25 cellular contexts compared by ENCODE assay signal in genomic region chr1:94886361-94886760, GRCh38.
"Had no signal": no experiment of that assay in that cellular context is flagged by ENCODE, and none has a peak within 500 bp of the region (broad histone marks: within the 10 kb centered on the region; RNA-seq: fewer than 3 reads in every experiment).

No MANE protein-coding gene starts in this region.

- H3K27ac ChIP-seq: heart right ventricle, left lung, sigmoid colon, thoracic aorta, upper lobe of right lung had no signal

- H3K27me3 Mint-ChIP-seq: activated B cell treated with CpG ODN at 0.5 μM for 24 hours; activated CD4-positive, alpha-beta T cell treated with anti-CD3 and anti-CD28 coated beads for 36 hours; activated naive CD8-positive, alpha-beta T cell treated with anti-CD3 and anti-CD28 coated beads for 36 hours had no signal

- H3K9me3 ChIP-seq: heart right ventricle, left lung, sigmoid colon, thoracic aorta, upper lobe of right lung had no signal

- H3K4me2 ChIP-seq: smooth muscle cell had no signal

- H3K27ac Mint-ChIP-seq: activated B cell treated with CpG ODN at 0.5 μM for 24 hours; activated CD4-positive, alpha-beta T cell treated with anti-CD3 and anti-CD28 coated beads for 36 hours; activated naive CD8-positive, alpha-beta T cell treated with anti-CD3 and anti-CD28 coated beads for 36 hours; immature natural killer cell; natural killer cell treated with Interleukin-12 subunit alpha and Interleukin-12 subunit beta and Interleukin-15 and Interleukin-18, amount 100 ng/mL, for 72 hours; stimulated activated memory B cell treated with anti-CD40 and anti-IgM and Interleukin-4, amounts not matched to agents 10 μg/mL and 1 μg/mL and 100 μg/mL, for 72 hours had no signal

- H3K36me3 Mint-ChIP-seq: activated naive CD8-positive, alpha-beta T cell treated with anti-CD3 and anti-CD28 coated beads for 36 hours; immature natural killer cell; natural killer cell treated with Interleukin-12 subunit alpha and Interleukin-12 subunit beta and Interleukin-15 and Interleukin-18, amount 100 ng/mL, for 72 hours; stimulated activated memory B cell treated with anti-CD40 and anti-IgM and Interleukin-4, amounts not matched to agents 10 μg/mL and 1 μg/mL and 100 μg/mL, for 72 hours had no signal

- H3K4me3 Mint-ChIP-seq: activated B cell treated with CpG ODN at 0.5 μM for 24 hours; activated CD4-positive, alpha-beta T cell treated with anti-CD3 and anti-CD28 coated beads for 36 hours; activated naive CD8-positive, alpha-beta T cell treated with anti-CD3 and anti-CD28 coated beads for 36 hours; activated T-cell treated with anti-CD3 and anti-CD28 coated beads, Interleukin-2, amount 50 U/mL, for 4 hours; immature natural killer cell; natural killer cell treated with Interleukin-12 subunit alpha and Interleukin-12 subunit beta and Interleukin-15 and Interleukin-18, amount 100 ng/mL, for 72 hours; stimulated activated memory B cell treated with anti-CD40 and anti-IgM and Interleukin-4, amounts not matched to agents 10 μg/mL and 1 μg/mL and 100 μg/mL, for 72 hours had no signal

- DNase-seq: activated B cell treated with CpG ODN at 0.5 μM for 24 hours; activated CD4-positive, alpha-beta T cell treated with anti-CD3 and anti-CD28 coated beads for 36 hours; activated CD4-positive, alpha-beta T cell treated with anti-CD3 and anti-CD28 coated beads, Interleukin-2, amount 50 U/mL, for 4 hours; activated CD8-positive, alpha-beta memory T cell treated with anti-CD3 and anti-CD28 coated beads, Interleukin-2, amount 50 U/mL, for 48 hours; activated naive CD4-positive, alpha-beta T cell treated with Interleukin-2 at 50 U/mL for 16 hours; activated naive CD8-positive, alpha-beta T cell treated with anti-CD3 and anti-CD28 coated beads for 36 hours; activated T-cell treated with anti-CD3 and anti-CD28 coated beads, Interleukin-2, amount 50 U/mL, for 4 hours; cerebellar nuclear complex; foreskin fibroblast; heart right ventricle; immature natural killer cell; kidney glomerular epithelial cell; left lung; midbrain; occipital lobe; sigmoid colon; stimulated activated CD4-positive, alpha-beta T cell treated with anti-CD3 and anti-CD28 coated beads, Interleukin-15, amount 100 ng/mL, for 24 hours; T-helper 9 cell; upper lobe of right lung had no signal

- H3K4me3 ChIP-seq: heart right ventricle, left lung, sigmoid colon, smooth muscle cell, thoracic aorta, upper lobe of right lung had no signal

- H3K36me3 ChIP-seq: left lung, thoracic aorta, upper lobe of right lung had no signal

- H3K27me3 ChIP-seq: heart right ventricle, left lung, sigmoid colon, upper lobe of right lung had no signal

- FAIRE-seq: bronchial epithelial cell, endometrium had no signal

- H3K9me3 Mint-ChIP-seq: activated B cell treated with CpG ODN at 0.5 μM for 24 hours; activated naive CD8-positive, alpha-beta T cell treated with anti-CD3 and anti-CD28 coated beads for 36 hours; activated T-cell treated with anti-CD3 and anti-CD28 coated beads, Interleukin-2, amount 50 U/mL, for 4 hours; immature natural killer cell; natural killer cell treated with Interleukin-12 subunit alpha and Interleukin-12 subunit beta and Interleukin-15 and Interleukin-18, amount 100 ng/mL, for 72 hours; stimulated activated memory B cell treated with anti-CD40 and anti-IgM and Interleukin-4, amounts not matched to agents 10 μg/mL and 1 μg/mL and 100 μg/mL, for 72 hours had no signal
